10 cellular contexts compared by ENCODE assay signal in genomic region chr5:179697108-179697507, GRCh38. TPM values are rescaled to one million over a fixed set of nuclear protein-coding genes. Genes with fewer than 3 reads are reported as not detected.
DNase-seq lines count a peak whose midpoint lies in the region; ATAC-seq and TF ChIP-seq lines count a peak whose summit lies in the region.
"Had no signal": no experiment of that assay in that cellular context is flagged by ENCODE, and none has a peak within 500 bp of the region (broad histone marks: within the 10 kb centered on the region; RNA-seq: fewer than 3 reads in every experiment).

No MANE protein-coding gene starts in this region.

- 93% methylated on average over 2 of the region's 2 CpGs for WGBS in SK-N-SH (ENCODE audit: low lambda C conversion rate)
- 95% methylated on average over 2 of the region's 2 CpGs for WGBS in sigmoid colon, 2 donors

- H3K36me3 ChIP-seq in SK-N-SH (replicated peaks in 1 of 2; ENCODE audit: control insufficient read depth in 1 of 2, insufficient read depth in 2 of 2, low read length in 1 of 2) (peaks cover 0 to 9% of the 10 kb centered on the region in 2 experiments), OCI-LY1 (ENCODE audit: insufficient read depth, low read length) (peaks cover 18% of the 10 kb centered on the region), sigmoid colon (no peaks in the 10 kb centered on the region)
- no peaks in the 10 kb centered on the region for H3K36me3 ChIP-seq in effector memory CD4-positive, alpha-beta T cell (ENCODE audit: control insufficient read depth, insufficient read depth, low read length)

- H3K9ac ChIP-seq in SK-N-SH (0 out of 2 replicates have a peak overlapping the region, but pooled peaks have one; percentile 99), OCI-LY1 (ENCODE audit: low read length) (peak overlapping the region; percentile 99)

- intact Hi-C loops in sigmoid colon (cut with DNase I) = no loop called here

- H3K4me2 ChIP-seq in SK-N-SH (peak overlapping the region; percentile 82), OCI-LY1 (ENCODE audit: low read length) (peak overlapping the region; percentile 97)

- H3K9me2 ChIP-seq in SK-N-SH (no peaks in the 10 kb centered on the region), OCI-LY1 (ENCODE audit: low read depth, low read length) (no peaks in the 10 kb centered on the region)

- H2AFZ ChIP-seq in SK-N-SH (ENCODE audit: low read depth) (no peak overlapping the region; the same call in 1 of the 2 replicates), OCI-LY1 (ENCODE audit: low read length) (no peak overlapping the region)

- H4K20me1 ChIP-seq in SK-N-SH (ENCODE audit: insufficient read depth) (peaks cover 22% of the 10 kb centered on the region), OCI-LY1 (ENCODE audit: insufficient read depth, low read length) (no peaks in the 10 kb centered on the region)

- POLR2A ChIA-PET in SK-N-SH (lab: Yijun Ruan, JAX) = interaction anchor here (2.6 kb wide), 1 partner anchor 19 kb away, joined by 8 read pairs; no protein-coding TSS in a partner anchor

- H3K27me3 ChIP-seq in SK-N-SH (ENCODE audit: insufficient read depth) (no peaks in the 10 kb centered on the region), OCI-LY1 (ENCODE audit: insufficient read depth, low read length) (no peaks in the 10 kb centered on the region), sigmoid colon (no peaks in the 10 kb centered on the region)
- no peaks in the 10 kb centered on the region for H3K27me3 ChIP-seq in effector memory CD4-positive, alpha-beta T cell (replicated peaks; ENCODE audit: control insufficient read depth, insufficient read depth, low read length, poor library complexity, severe bottlenecking)

- H3K4me1 ChIP-seq in SK-N-SH (ENCODE audit: control insufficient read depth in 1 of 2, insufficient read depth in 2 of 2, low read depth in 1 of 2, low read length in 1 of 2) (peaks cover 4 to 5% of the 10 kb centered on the region in 2 experiments; a peak in 2 of 4 replicates), OCI-LY1 (ENCODE audit: insufficient read depth, low read length, severe bottlenecking) (peaks cover 29% of the 10 kb centered on the region), sigmoid colon (peaks cover 0 to 43% (median 30%) of the 10 kb centered on the region in 4 donors)
- H3K4me1 ChIP-seq in effector memory CD4-positive, alpha-beta T cell (ENCODE audit: control insufficient read depth, insufficient read depth, low read length, poor library complexity, severe bottlenecking) = peaks cover 29% of the 10 kb centered on the region

- H3F3A ChIP-seq in SK-N-SH (replicated peaks; ENCODE audit: insufficient read depth) = peaks cover 17% of the 10 kb centered on the region
- no peaks in the 10 kb centered on the region for H3F3A ChIP-seq in OCI-LY1 (ENCODE audit: insufficient read depth, low read length)

- H3K27ac ChIP-seq in SK-N-SH (ENCODE audit: low read depth in 2 of 2, low read length in 1 of 2) (peak overlapping the region in 1 of 2 experiments; percentile 96; a peak in 1 of 4 replicates), OCI-LY1 (ENCODE audit: low read depth, low read length, poor library complexity, severe bottlenecking) (peak overlapping the region; percentile 92), sigmoid colon (peak overlapping the region; percentile 93 to 98 (median 96))
- H3K27ac ChIP-seq in effector memory CD4-positive, alpha-beta T cell (ENCODE audit: insufficient read depth, low read length, poor library complexity, severe bottlenecking) = peak overlapping the region; percentile 96

- H3K9me3 ChIP-seq in SK-N-SH = no peaks in the 10 kb centered on the region
- no peaks in the 10 kb centered on the region for H3K9me3 ChIP-seq in OCI-LY1 (ENCODE audit: low read length)
- H3K9me3 ChIP-seq in effector memory CD4-positive, alpha-beta T cell (ENCODE audit: control insufficient read depth, low read length) = no peaks in the 10 kb centered on the region
- no peaks in the 10 kb centered on the region for H3K9me3 ChIP-seq in sigmoid colon

- no peak for TF ChIP-seq POLR2A in sigmoid colon (IDR thresholded peaks at IDR 0.05)

- TF ChIP-seq CTCF in SK-N-SH (IDR thresholded peaks at IDR 0.05) = no peak
- no peak for TF ChIP-seq CTCF in OCI-LY1 (IDR thresholded peaks at IDR 0.05; ENCODE audit: low read length)
- no peak for TF ChIP-seq CTCF in sigmoid colon (IDR thresholded peaks at IDR 0.05)

- ATAC-seq in SK-N-SH treated with all-trans-retinoic acid at 6 μM for 48 hours = no peak

- TF ChIP-seq RAD21 in SK-N-SH (IDR thresholded peaks at IDR 0.05; ENCODE audit: low read length) = no peak

- CTCF ChIA-PET in SK-N-SH (lab: Yijun Ruan, JAX) = interaction anchor here (0.7 to 1.1 kb wide), 3 partner anchors 17 to 99 kb away, joined by 3 read pairs; partner anchors contain the start of gene MAML1

- no peak for TF ChIP-seq EP300 in SK-N-SH (IDR thresholded peaks at IDR 0.05; ENCODE audit: borderline replicate concordance in 1 of 2, low read depth in 1 of 2, low read length in 1 of 2)
- TF ChIP-seq EP300 in sigmoid colon (IDR thresholded peaks at IDR 0.05) = no peak

- H3K4me3 ChIP-seq in SK-N-SH (ENCODE audit: low read depth in 2 of 2, low read length in 1 of 2) (peak overlapping the region in 1 of 2 experiments; percentile 74; a peak in 1 of 4 replicates), OCI-LY1 (ENCODE audit: low read depth, low read length, poor library complexity, severe bottlenecking) (peak overlapping the region; percentile 86), sigmoid colon (no peak overlapping the region)
- no peak overlapping the region for H3K4me3 ChIP-seq in effector memory CD4-positive, alpha-beta T cell (ENCODE audit: insufficient read depth, low read depth, low read length, poor library complexity, severe bottlenecking)

- peaks cover 51% of the 10 kb centered on the region for H3K79me2 ChIP-seq in SK-N-SH (ENCODE audit: insufficient read depth)
- H3K79me2 ChIP-seq in OCI-LY1 (ENCODE audit: insufficient read depth, low read length) = peaks cover 31% of the 10 kb centered on the region

- DNase-seq in SK-N-SH (no peak), sigmoid colon (peak; percentile 17), SW 1271 (lab: John Stamatoyannopoulos, UW) (no peak), LoVo (ENCODE audit: low spot score) (no peak), Kasumi-1 (lab: John Stamatoyannopoulos, UW) (no peak)
- DNase-seq in effector memory CD4-positive, alpha-beta T cell = no peak
- DNase-seq: NCI-H2081 treated with DMSO at 0.1 percent for 48 hours had no signal

TF ChIP-seq in SK-N-SH, 30 proteins besides CTCF, POLR2A, EP300 and RAD21 (continues in another document):
- TF ChIP-seq, protein P1, sequence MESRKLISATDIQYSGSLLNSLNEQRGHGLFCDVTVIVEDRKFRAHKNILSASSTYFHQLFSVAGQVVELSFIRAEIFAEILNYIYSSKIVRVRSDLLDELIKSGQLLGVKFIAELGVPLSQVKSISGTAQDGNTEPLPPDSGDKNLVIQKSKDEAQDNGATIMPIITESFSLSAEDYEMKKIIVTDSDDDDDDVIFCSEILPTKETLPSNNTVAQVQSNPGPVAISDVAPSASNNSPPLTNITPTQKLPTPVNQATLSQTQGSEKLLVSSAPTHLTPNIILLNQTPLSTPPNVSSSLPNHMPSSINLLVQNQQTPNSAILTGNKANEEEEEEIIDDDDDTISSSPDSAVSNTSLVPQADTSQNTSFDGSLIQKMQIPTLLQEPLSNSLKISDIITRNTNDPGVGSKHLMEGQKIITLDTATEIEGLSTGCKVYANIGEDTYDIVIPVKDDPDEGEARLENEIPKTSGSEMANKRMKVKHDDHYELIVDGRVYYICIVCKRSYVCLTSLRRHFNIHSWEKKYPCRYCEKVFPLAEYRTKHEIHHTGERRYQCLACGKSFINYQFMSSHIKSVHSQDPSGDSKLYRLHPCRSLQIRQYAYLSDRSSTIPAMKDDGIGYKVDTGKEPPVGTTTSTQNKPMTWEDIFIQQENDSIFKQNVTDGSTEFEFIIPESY (IDR thresholded peaks at IDR 0.05; ENCODE audit: borderline replicate concordance, low read depth) = no peak
- TF ChIP-seq TEAD4 (IDR thresholded peaks at IDR 0.05; ENCODE audit: borderline replicate concordance, insufficient read depth) = no peak
- TF ChIP-seq RFX5 (IDR thresholded peaks at IDR 0.05; ENCODE audit: low read length) = no peak
- no peak for TF ChIP-seq MXI1 (IDR thresholded peaks at IDR 0.05; ENCODE audit: low read depth, low read length)

TF ChIP-seq in SK-N-SH treated with all-trans-retinoic acid at 6 μM for 48 hours, 23 proteins besides CTCF, POLR2A, EP300 and RAD21 (continues in another document):
- no peak for TF ChIP-seq ARNTL (CRISPR knock-in tag; IDR thresholded peaks at IDR 0.05; ENCODE audit: borderline replicate concordance, low read depth)
- no peak for TF ChIP-seq TOX (CRISPR knock-in tag; IDR thresholded peaks at IDR 0.05; ENCODE audit: borderline replicate concordance)
- no peak for TF ChIP-seq CSRNP3 (CRISPR knock-in tag; IDR thresholded peaks at IDR 0.05)
- no peak for TF ChIP-seq ESRRG (CRISPR knock-in tag; IDR thresholded peaks at IDR 0.05)
- no peak for TF ChIP-seq CSDC2 (CRISPR knock-in tag; IDR thresholded peaks at IDR 0.05)

RNA-seq across cellular contexts. Expression of gene CANX, which starts 1.7 kb away (rescaled TPM):
- polyA plus RNA-seq in SK-N-SH (2012; rRNA removed) (142 and 215 TPM in 2 replicates), sigmoid colon (100 to 1,000 TPM in 1 of 3 donors, 10 to 100 TPM in 2; 58.3 to 177 (median 77.2) TPM)
- 164 and 239 TPM in 2 replicates for polyA plus RNA-seq in SK-N-SH (2012; cell fraction: cytosol; rRNA removed)
- 163 and 217 TPM in 2 replicates for polyA plus RNA-seq in SK-N-SH (2012; cell fraction: nucleus; rRNA removed)
- 100 to 1,000 TPM; 254 to 278 (median 267) TPM for total RNA-seq in sigmoid colon

RNA-seq across cellular contexts. Expression of gene CBY3, which starts 16.3 kb away (rescaled TPM):
- not detected in 2 replicates for polyA plus RNA-seq in SK-N-SH (2012; rRNA removed)
- polyA plus RNA-seq in SK-N-SH (2012; cell fraction: cytosol; rRNA removed) = 0.05 TPM in 1 of 2 replicates, not detected in the other
- 0.19 and 0.20 TPM in 2 replicates for polyA plus RNA-seq in SK-N-SH (2012; cell fraction: nucleus; rRNA removed)
- total RNA-seq in sigmoid colon = under 1 TPM in 1 of 4 donors, not detected in 3; 0.66 TPM
- polyA plus RNA-seq in sigmoid colon = under 1 TPM in 1 of 3 donors, not detected in 2; 0.13 TPM
- total RNA-seq: A172 had no signal

RNA-seq across cellular contexts. Expression of gene MAML1, which starts 35.5 kb away (rescaled TPM):
- polyA plus RNA-seq in SK-N-SH (2012; rRNA removed) = 4.4 and 8.1 TPM in 2 replicates
- 4.1 and 5.5 TPM in 2 replicates for polyA plus RNA-seq in SK-N-SH (2012; cell fraction: cytosol; rRNA removed)
- 11.6 and 12.4 TPM in 2 replicates for polyA plus RNA-seq in SK-N-SH (2012; cell fraction: nucleus; rRNA removed)
- total RNA-seq in sigmoid colon = 10 to 100 TPM; 18.1 to 30.2 (median 25.9) TPM
- 10 to 100 TPM in 1 of 3 donors, 1 to 10 TPM in 2; 7.2 to 15.8 (median 8.1) TPM for polyA plus RNA-seq in sigmoid colon
